In genomic region chr1:221824025-221824424, GRCh38 we compare ENCODE assay signal across 10 cellular contexts.
DNase-seq lines count a peak whose midpoint lies in the region; ATAC-seq and TF ChIP-seq lines count a peak whose summit lies in the region.
"Had no signal": no experiment of that assay in that cellular context is flagged by ENCODE, and none has a peak within 500 bp of the region (broad histone marks: within the 10 kb centered on the region; RNA-seq: fewer than 3 reads in every experiment).

No MANE protein-coding gene starts in this region.

- H3K4me1 Mint-ChIP-seq in Calu3 (ENCODE audit: low read depth, unreplicated experiment) = peaks cover 72% of the 10 kb centered on the region

- H3K4me3 Mint-ChIP-seq in Calu3 (ENCODE audit: low read depth, unreplicated experiment) = no peak overlapping the region

- ATAC-seq in GM19043 (IDR thresholded peaks at IDR 0.05; ENCODE audit: low read depth, unreplicated experiment) = peak; percentile 33
- peak; percentile 34 for ATAC-seq in HG03565 (IDR thresholded peaks at IDR 0.05; ENCODE audit: unreplicated experiment)

- H3K9me3 Mint-ChIP-seq in Calu3 (ENCODE audit: low read depth, unreplicated experiment) = peaks cover 2% of the 10 kb centered on the region

- no peak for TF ChIP-seq CTCF in Calu3 (IDR thresholded peaks at IDR 0.05; ENCODE audit: unreplicated experiment)
- TF ChIP-seq CTCF in epithelial cell of esophagus (IDR thresholded peaks at IDR 0.05; ENCODE audit: insufficient read depth, low read depth, low read length, missing control alignments) = no peak

- intact Hi-C loops in Calu3 (cut with micrococcal nuclease; ENCODE audit: unreplicated experiment) = no loop called here

- H3K27me3 Mint-ChIP-seq in Calu3 (ENCODE audit: unreplicated experiment) = no peaks in the 10 kb centered on the region

- peak overlapping the region; percentile 66 for H3K27ac Mint-ChIP-seq in Calu3 (ENCODE audit: unreplicated experiment)

- H3K4me3 ChIP-seq in epithelial cell of esophagus (ENCODE audit: low read length) = no peak overlapping the region
- H3K4me3 ChIP-seq: prostate gland had no signal

- BruUV-seq in Calu3 (replicated peaks; lab: Mats Ljungman, UMichigan) = no TSS peak

- CTCF ChIA-PET in Calu3 (lab: Charles Lee) = interaction anchor here (1.6 kb wide), 1 partner anchor 82 kb away, joined by 3 read pairs; the partner anchor contains the start of gene DUSP10

- DNase-seq in Calu3 (no peak), epithelial cell of esophagus (ENCODE audit: low read depth) (peak; percentile 86), NCI-H774 (lab: John Stamatoyannopoulos, UW) (no peak), NOMO-1 treated with DMSO at 0.1 percent for 48 hours (lab: John Stamatoyannopoulos, UW; ENCODE audit: unreplicated experiment) (no peak), HuH-7 (ENCODE audit: low spot score) (no peak)
- DNase-seq in stimulated activated naive CD4-positive, alpha-beta T cell (lab: John Stamatoyannopoulos, UW) = no peak
- DNase-seq: NCI-H69 had no signal

- H3K36me3 Mint-ChIP-seq in Calu3 (ENCODE audit: insufficient read depth, unreplicated experiment) = peaks cover 10% of the 10 kb centered on the region
